1 cellular context compared by ENCODE assay signal in genomic region chr7:23597064-23597907, GRCh38.
A peak's percentile ranks its signal among the peaks of the same experiment; 100 is the strongest.
TF ChIP-seq lines count a peak whose summit lies in the region.

A gene with protein sequence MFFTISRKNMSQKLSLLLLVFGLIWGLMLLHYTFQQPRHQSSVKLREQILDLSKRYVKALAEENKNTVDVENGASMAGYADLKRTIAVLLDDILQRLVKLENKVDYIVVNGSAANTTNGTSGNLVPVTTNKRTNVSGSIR (plus strand): TSS chr7:23597382. CDS start chr7:23611316, 13,934 bp downstream.

TF ChIP-seq in K562, 482 proteins besides CTCF, POLR2A, EP300 and RAD21 (continued from another document and continues in another):
- peak; percentile 99 for TF ChIP-seq MGA (IDR thresholded peaks at IDR 0.05)
- TF ChIP-seq, protein P1, sequence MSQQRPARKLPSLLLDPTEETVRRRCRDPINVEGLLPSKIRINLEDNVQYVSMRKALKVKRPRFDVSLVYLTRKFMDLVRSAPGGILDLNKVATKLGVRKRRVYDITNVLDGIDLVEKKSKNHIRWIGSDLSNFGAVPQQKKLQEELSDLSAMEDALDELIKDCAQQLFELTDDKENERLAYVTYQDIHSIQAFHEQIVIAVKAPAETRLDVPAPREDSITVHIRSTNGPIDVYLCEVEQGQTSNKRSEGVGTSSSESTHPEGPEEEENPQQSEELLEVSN (IDR thresholded peaks at IDR 0.05; ENCODE audit: borderline replicate concordance in 1 of 2, extremely low read depth in 1 of 2, insufficient read depth in 1 of 2, insufficient read length in 1 of 2, low read depth in 1 of 2, low read length in 1 of 2, poor library complexity in 1 of 2, severe bottlenecking in 1 of 2), result peak; percentile 99
- no peak for TF ChIP-seq ZNF408 (CRISPR knock-in tag; IDR thresholded peaks at IDR 0.05; ENCODE audit: low read depth)
- TF ChIP-seq ID3 (CRISPR knock-in tag; IDR thresholded peaks at IDR 0.05), result no peak
- TF ChIP-seq ID3 (tag; IDR thresholded peaks at IDR 0.05), result peak; percentile 63; the same call in 1 of the 2 replicates
- TF ChIP-seq, protein P2, sequence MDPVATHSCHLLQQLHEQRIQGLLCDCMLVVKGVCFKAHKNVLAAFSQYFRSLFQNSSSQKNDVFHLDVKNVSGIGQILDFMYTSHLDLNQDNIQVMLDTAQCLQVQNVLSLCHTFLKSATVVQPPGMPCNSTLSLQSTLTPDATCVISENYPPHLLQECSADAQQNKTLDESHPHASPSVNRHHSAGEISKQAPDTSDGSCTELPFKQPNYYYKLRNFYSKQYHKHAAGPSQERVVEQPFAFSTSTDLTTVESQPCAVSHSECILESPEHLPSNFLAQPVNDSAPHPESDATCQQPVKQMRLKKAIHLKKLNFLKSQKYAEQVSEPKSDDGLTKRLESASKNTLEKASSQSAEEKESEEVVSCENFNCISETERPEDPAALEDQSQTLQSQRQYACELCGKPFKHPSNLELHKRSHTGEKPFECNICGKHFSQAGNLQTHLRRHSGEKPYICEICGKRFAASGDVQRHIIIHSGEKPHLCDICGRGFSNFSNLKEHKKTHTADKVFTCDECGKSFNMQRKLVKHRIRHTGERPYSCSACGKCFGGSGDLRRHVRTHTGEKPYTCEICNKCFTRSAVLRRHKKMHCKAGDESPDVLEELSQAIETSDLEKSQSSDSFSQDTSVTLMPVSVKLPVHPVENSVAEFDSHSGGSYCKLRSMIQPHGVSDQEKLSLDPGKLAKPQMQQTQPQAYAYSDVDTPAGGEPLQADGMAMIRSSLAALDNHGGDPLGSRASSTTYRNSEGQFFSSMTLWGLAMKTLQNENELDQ (CRISPR knock-in tag; IDR thresholded peaks at IDR 0.05; ENCODE audit: borderline replicate concordance), result no peak
- TF ChIP-seq, protein P3, sequence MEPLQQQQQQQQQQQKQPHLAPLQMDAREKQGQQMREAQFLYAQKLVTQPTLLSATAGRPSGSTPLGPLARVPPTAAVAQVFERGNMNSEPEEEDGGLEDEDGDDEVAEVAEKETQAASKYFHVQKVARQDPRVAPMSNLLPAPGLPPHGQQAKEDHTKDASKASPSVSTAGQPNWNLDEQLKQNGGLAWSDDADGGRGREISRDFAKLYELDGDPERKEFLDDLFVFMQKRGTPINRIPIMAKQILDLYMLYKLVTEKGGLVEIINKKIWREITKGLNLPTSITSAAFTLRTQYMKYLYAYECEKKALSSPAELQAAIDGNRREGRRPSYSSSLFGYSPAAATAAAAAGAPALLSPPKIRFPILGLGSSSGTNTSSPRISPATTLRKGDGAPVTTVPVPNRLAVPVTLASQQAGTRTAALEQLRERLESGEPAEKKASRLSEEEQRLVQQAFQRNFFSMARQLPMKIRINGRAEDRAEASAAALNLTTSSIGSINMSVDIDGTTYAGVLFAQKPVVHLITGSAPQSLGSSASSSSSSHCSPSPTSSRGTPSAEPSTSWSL (CRISPR knock-in tag; IDR thresholded peaks at IDR 0.05; ENCODE audit: borderline replicate concordance), result no peak
- TF ChIP-seq, protein P4, sequence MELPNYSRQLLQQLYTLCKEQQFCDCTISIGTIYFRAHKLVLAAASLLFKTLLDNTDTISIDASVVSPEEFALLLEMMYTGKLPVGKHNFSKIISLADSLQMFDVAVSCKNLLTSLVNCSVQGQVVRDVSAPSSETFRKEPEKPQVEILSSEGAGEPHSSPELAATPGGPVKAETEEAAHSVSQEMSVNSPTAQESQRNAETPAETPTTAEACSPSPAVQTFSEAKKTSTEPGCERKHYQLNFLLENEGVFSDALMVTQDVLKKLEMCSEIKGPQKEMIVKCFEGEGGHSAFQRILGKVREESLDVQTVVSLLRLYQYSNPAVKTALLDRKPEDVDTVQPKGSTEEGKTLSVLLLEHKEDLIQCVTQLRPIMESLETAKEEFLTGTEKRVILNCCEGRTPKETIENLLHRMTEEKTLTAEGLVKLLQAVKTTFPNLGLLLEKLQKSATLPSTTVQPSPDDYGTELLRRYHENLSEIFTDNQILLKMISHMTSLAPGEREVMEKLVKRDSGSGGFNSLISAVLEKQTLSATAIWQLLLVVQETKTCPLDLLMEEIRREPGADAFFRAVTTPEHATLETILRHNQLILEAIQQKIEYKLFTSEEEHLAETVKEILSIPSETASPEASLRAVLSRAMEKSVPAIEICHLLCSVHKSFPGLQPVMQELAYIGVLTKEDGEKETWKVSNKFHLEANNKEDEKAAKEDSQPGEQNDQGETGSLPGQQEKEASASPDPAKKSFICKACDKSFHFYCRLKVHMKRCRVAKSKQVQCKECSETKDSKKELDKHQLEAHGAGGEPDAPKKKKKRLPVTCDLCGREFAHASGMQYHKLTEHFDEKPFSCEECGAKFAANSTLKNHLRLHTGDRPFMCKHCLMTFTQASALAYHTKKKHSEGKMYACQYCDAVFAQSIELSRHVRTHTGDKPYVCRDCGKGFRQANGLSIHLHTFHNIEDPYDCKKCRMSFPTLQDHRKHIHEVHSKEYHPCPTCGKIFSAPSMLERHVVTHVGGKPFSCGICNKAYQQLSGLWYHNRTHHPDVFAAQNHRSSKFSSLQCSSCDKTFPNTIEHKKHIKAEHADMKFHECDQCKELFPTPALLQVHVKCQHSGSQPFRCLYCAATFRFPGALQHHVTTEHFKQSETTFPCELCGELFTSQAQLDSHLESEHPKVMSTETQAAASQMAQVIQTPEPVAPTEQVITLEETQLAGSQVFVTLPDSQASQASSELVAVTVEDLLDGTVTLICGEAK (IDR thresholded peaks at IDR 0.05), result peak; percentile 68; the same call in 1 of the 2 replicates
- TF ChIP-seq, protein P4 (CRISPR knock-in tag; IDR thresholded peaks at IDR 0.05), result no peak
- no peak for TF ChIP-seq BRD4 (IDR thresholded peaks at IDR 0.05)
- no peak for TF ChIP-seq CHCHD3 (CRISPR knock-in tag; IDR thresholded peaks at IDR 0.05)
- no peak for TF ChIP-seq HNRNPH1 (optimal IDR thresholded peaks at IDR 0.05; ENCODE audit: low read depth, low read length)
- TF ChIP-seq, protein P5, sequence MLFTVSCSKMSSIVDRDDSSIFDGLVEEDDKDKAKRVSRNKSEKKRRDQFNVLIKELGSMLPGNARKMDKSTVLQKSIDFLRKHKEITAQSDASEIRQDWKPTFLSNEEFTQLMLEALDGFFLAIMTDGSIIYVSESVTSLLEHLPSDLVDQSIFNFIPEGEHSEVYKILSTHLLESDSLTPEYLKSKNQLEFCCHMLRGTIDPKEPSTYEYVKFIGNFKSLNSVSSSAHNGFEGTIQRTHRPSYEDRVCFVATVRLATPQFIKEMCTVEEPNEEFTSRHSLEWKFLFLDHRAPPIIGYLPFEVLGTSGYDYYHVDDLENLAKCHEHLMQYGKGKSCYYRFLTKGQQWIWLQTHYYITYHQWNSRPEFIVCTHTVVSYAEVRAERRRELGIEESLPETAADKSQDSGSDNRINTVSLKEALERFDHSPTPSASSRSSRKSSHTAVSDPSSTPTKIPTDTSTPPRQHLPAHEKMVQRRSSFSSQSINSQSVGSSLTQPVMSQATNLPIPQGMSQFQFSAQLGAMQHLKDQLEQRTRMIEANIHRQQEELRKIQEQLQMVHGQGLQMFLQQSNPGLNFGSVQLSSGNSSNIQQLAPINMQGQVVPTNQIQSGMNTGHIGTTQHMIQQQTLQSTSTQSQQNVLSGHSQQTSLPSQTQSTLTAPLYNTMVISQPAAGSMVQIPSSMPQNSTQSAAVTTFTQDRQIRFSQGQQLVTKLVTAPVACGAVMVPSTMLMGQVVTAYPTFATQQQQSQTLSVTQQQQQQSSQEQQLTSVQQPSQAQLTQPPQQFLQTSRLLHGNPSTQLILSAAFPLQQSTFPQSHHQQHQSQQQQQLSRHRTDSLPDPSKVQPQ (CRISPR knock-in tag; IDR thresholded peaks at IDR 0.05; ENCODE audit: borderline replicate concordance), result no peak
- TF ChIP-seq PCBP1 (IDR thresholded peaks at IDR 0.05; ENCODE audit: low read depth, low read length, poor library complexity, severe bottlenecking), result no peak
